ENCODE assay signal across 10 cellular contexts in the genomic region with DNA sequence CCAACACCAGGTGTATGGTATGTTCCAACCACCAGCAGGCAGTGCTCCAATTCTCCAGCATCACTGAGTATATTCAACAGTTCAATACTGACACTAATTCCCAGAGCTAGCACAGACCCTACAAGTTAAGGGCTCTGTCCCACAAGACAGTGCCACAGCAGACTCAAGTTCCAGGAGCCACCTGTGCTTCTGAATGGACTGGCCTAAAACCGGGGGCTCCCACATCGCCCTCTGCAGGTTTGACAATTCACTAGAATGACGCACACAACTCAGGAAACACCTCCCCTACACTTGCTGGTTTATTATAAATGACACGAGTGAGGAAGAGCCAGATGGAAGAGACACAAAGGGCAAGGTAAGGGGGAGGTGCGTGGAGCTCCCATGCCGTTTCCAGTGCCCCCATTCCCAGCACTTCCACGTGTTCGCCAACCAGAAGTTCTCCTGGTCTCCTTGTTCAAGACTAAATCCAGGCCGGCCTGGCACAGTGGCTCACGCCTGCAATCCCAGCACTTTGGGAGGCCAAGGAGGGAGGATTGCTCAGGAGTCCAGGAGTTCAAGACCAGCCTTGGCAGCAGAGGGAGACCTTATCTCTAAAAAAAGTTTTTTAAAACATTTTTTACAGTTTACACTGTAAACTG. TPM values are rescaled to one million over a fixed set of nuclear protein-coding genes. Genes with fewer than 3 reads are reported as not detected.
DNase-seq lines count a peak whose midpoint lies in the region; ATAC-seq, FAIRE-seq and TF ChIP-seq lines count a peak whose summit lies in the region.
"Had no signal": no experiment of that assay in that cellular context is flagged by ENCODE, and none has a peak within 500 bp of the region (broad histone marks: within the 10 kb centered on the region; RNA-seq: fewer than 3 reads in every experiment).

No MANE protein-coding gene starts in this region.

- TF ChIP-seq EP300 in H1 (IDR thresholded peaks at IDR 0.05; ENCODE audit: borderline replicate concordance in 1 of 2, low read depth in 2 of 2, low read length in 2 of 2), result no peak

- H3K27ac ChIP-seq in H1 (ENCODE audit: low read depth, low read length) (no peak overlapping the region), mesenchymal stem cell (ENCODE audit: low read length, poor library complexity, severe bottlenecking) (no peak overlapping the region)
- H3K27ac ChIP-seq: psoas muscle had no signal

- H2AK5ac ChIP-seq in H1 (ENCODE audit: low read depth, low read length), result no peak overlapping the region
- H2AK5ac ChIP-seq in mesenchymal stem cell (ENCODE audit: low read length, severe bottlenecking), result no peak overlapping the region

- CTCF ChIA-PET in H1 (lab: Charles Lee; ENCODE audit: partially characterized antibody), result interaction anchor here (0.7 to 21.4 kb wide), 11 partner anchors 11 to 218 kb away, joined by 3 to 448 read pairs (median 27); a partner anchor contains a TSS

- POLR2A ChIA-PET in H1 (lab: Charles Lee; ENCODE audit: partially characterized antibody), result no interaction called here

- 60% methylated on average over 10 of the region's 10 CpGs; no CpG with 5 or more reads in 1 of the 2 experiments for WGBS in H1 (ENCODE audit: extremely low coverage in 1 of 2, insufficient coverage in 1 of 2, insufficient read length in 1 of 2, insufficient replicate concordance in 2 of 2, low coverage in 1 of 2, low lambda C conversion rate in 2 of 2, missing lambda C conversion rate in 1 of 2), 2 experiments
- WGBS in mesenchymal stem cell, result 50% methylated on average over 8 of the region's 10 CpGs

- H3K4ac ChIP-seq in H1 (replicated peaks; ENCODE audit: insufficient read length, low read depth, low read length) (no peak overlapping the region), mesenchymal stem cell (ENCODE audit: low read depth in 1 of 2, low read length in 2 of 2) (no peak overlapping the region)

- no peak overlapping the region for H2AFZ ChIP-seq in H1 (ENCODE audit: low read length)
- H2AFZ ChIP-seq in mesenchymal stem cell (ENCODE audit: low read depth, low read length), result no peak overlapping the region

- no peak overlapping the region for H3K27ac Mint-ChIP-seq in natural killer cell
- H3K27ac Mint-ChIP-seq in natural killer cell treated with Interleukin-12 subunit alpha and Interleukin-12 subunit beta and Interleukin-15 and Interleukin-18, amount 100 ng/mL, for 72 hours, result peak overlapping the region in 1 of 2 donors; percentile 52
- no peak overlapping the region for H3K27ac Mint-ChIP-seq in activated T-helper 2 cell treated with anti-CD3 and anti-CD28 coated beads, Interferon-gamma antibody, Interleukin-2, Interleukin-4, amounts not matched to agents 10 μg/mL and 5 μg/mL and 100 μg/mL, durations not matched to agents 14 hours and 24 hours and 36 hours

- no peaks in the 10 kb centered on the region for H3K4me1 Mint-ChIP-seq in natural killer cell
- H3K4me1 Mint-ChIP-seq in natural killer cell treated with Interleukin-12 subunit alpha and Interleukin-12 subunit beta and Interleukin-15 and Interleukin-18, amount 100 ng/mL, for 72 hours (ENCODE audit: low read depth in 2 of 2), result peaks cover 5 to 14% of the 10 kb centered on the region in 2 donors
- no peaks in the 10 kb centered on the region for H3K4me1 Mint-ChIP-seq in activated T-helper 2 cell treated with anti-CD3 and anti-CD28 coated beads, Interferon-gamma antibody, Interleukin-2, Interleukin-4, amounts not matched to agents 10 μg/mL and 5 μg/mL and 100 μg/mL, durations not matched to agents 14 hours and 24 hours and 36 hours (ENCODE audit: low read depth)

- H2BK5ac ChIP-seq in H1 (ENCODE audit: low read depth, low read length) (no peak overlapping the region), mesenchymal stem cell (ENCODE audit: low read depth, low read length, poor library complexity, severe bottlenecking) (no peak overlapping the region)

- FAIRE-seq in H1 (lab: Jason Lieb, UNC), result no peak

- no peak overlapping the region for H2BK20ac ChIP-seq in H1 (ENCODE audit: low read length)

- peak; percentile 23 to 53 for TF ChIP-seq RAD21 in H1 (IDR thresholded peaks at IDR 0.05 in 1 of 2, conservative IDR thresholded peaks at IDR 0.05 in 1 of 2; ENCODE audit: low read depth in 2 of 2, low read length in 2 of 2)

- no peak overlapping the region for H4K91ac ChIP-seq in H1 (replicated peaks; ENCODE audit: insufficient read length, low read length)
- H4K91ac ChIP-seq in mesenchymal stem cell (ENCODE audit: low read length), result no peak overlapping the region

- H4K20me1 ChIP-seq in H1 (replicated peaks in 1 of 2; ENCODE audit: control insufficient read depth in 1 of 2, insufficient read depth in 2 of 2, low read length in 2 of 2), result peaks cover 2 to 3% of the 10 kb centered on the region in 2 experiments

- peaks cover 0 to 4% (median 3%) of the 10 kb centered on the region in 4 experiments; a peak in 2 of 7 replicates for H3K27me3 ChIP-seq in H1 (replicated peaks in 1 of 4; ENCODE audit: control insufficient read depth in 3 of 4, extremely low read depth in 1 of 4, insufficient read depth in 3 of 4, low read length in 3 of 4)
- H3K27me3 ChIP-seq in mesenchymal stem cell (ENCODE audit: control insufficient read depth in 1 of 2, insufficient read depth in 1 of 2, low read length in 2 of 2), result peaks cover 0 to 18% of the 10 kb centered on the region in 2 experiments

- no peak overlapping the region for H3K56ac ChIP-seq in H1 (replicated peaks; ENCODE audit: insufficient read length, low read depth, low read length)

- DNase-seq in natural killer cell (peak; percentile 12), NCI-H510A treated with DMSO at 0.1 percent for 48 hours (lab: John Stamatoyannopoulos, UW) (peak; percentile 36), H1 (ENCODE audit: low read depth in 1 of 2, low spot score in 2 of 2) (peak in 1 of 2 experiments; percentile 69), GDM1 (lab: John Stamatoyannopoulos, UW) (no peak), mesenchymal stem cell (no peak), medulla oblongata (ENCODE audit: extremely low spot score) (no peak)
- no peak for DNase-seq in natural killer cell treated with Interleukin-12 subunit alpha and Interleukin-12 subunit beta and Interleukin-15 and Interleukin-18, amount 100 ng/mL, for 72 hours (ENCODE audit: low spot score)
- no peak for DNase-seq in activated T-helper 2 cell treated with anti-CD3 and anti-CD28 coated beads, Interferon-gamma antibody, Interleukin-2, Interleukin-4, amounts not matched to agents 10 μg/mL and 5 μg/mL and 100 μg/mL, durations not matched to agents 14 hours and 24 hours and 36 hours (ENCODE audit: low spot score)
- DNase-seq: cerebellar nuclear complex had no signal

- no peak for TF ChIP-seq POLR2A in H1 (IDR thresholded peaks at IDR 0.05; ENCODE audit: control extremely low read depth in 1 of 2, low read depth in 2 of 2, low read length in 2 of 2)

- H3K27me3 Mint-ChIP-seq in natural killer cell (ENCODE audit: low read depth in 2 of 2), result peaks cover 0 to 17% of the 10 kb centered on the region in 2 donors
- peaks cover 0 to 10% of the 10 kb centered on the region in 2 donors for H3K27me3 Mint-ChIP-seq in natural killer cell treated with Interleukin-12 subunit alpha and Interleukin-12 subunit beta and Interleukin-15 and Interleukin-18, amount 100 ng/mL, for 72 hours
- H3K27me3 Mint-ChIP-seq in activated T-helper 2 cell treated with anti-CD3 and anti-CD28 coated beads, Interferon-gamma antibody, Interleukin-2, Interleukin-4, amounts not matched to agents 10 μg/mL and 5 μg/mL and 100 μg/mL, durations not matched to agents 14 hours and 24 hours and 36 hours (ENCODE audit: low read depth), result peaks cover 9% of the 10 kb centered on the region

- H3K4me1 ChIP-seq in H1 (replicated peaks in 1 of 4; ENCODE audit: control insufficient read depth in 3 of 4, insufficient read depth in 4 of 4, low read length in 3 of 4) (peaks cover 0 to 8% (median 3%) of the 10 kb centered on the region in 4 experiments; a peak in 4 of 7 replicates), mesenchymal stem cell (ENCODE audit: control insufficient read depth, insufficient read depth, low read depth, low read length) (peaks cover 8% of the 10 kb centered on the region)
- H3K4me1 ChIP-seq: psoas muscle had no signal

- no peaks in the 10 kb centered on the region for H3K79me1 ChIP-seq in H1 (ENCODE audit: low read depth, low read length)
- H3K79me1 ChIP-seq in mesenchymal stem cell (replicated peaks; ENCODE audit: low read length, poor library complexity, severe bottlenecking), result no peaks in the 10 kb centered on the region

- H3K4me3 Mint-ChIP-seq in natural killer cell, result no peak overlapping the region
- H3K4me3 Mint-ChIP-seq in natural killer cell treated with Interleukin-12 subunit alpha and Interleukin-12 subunit beta and Interleukin-15 and Interleukin-18, amount 100 ng/mL, for 72 hours, result no peak overlapping the region
- H3K4me3 Mint-ChIP-seq in activated T-helper 2 cell treated with anti-CD3 and anti-CD28 coated beads, Interferon-gamma antibody, Interleukin-2, Interleukin-4, amounts not matched to agents 10 μg/mL and 5 μg/mL and 100 μg/mL, durations not matched to agents 14 hours and 24 hours and 36 hours (ENCODE audit: low read depth), result no peak overlapping the region

- H4K8ac ChIP-seq in H1 (ENCODE audit: extremely low read depth, insufficient read depth, low read length), result no peak overlapping the region
- no peak overlapping the region for H4K8ac ChIP-seq in mesenchymal stem cell (ENCODE audit: low read length)

- ATAC-seq in natural killer cell, result peak in 1 of 3 donors; percentile 31
- no peak for ATAC-seq in natural killer cell treated with Interleukin-12 subunit alpha and Interleukin-12 subunit beta and Interleukin-15 and Interleukin-18, amount 100 ng/mL, for 72 hours
- ATAC-seq: psoas muscle had no signal

- H3K14ac ChIP-seq in H1 (ENCODE audit: insufficient read length) (no peak overlapping the region), mesenchymal stem cell (ENCODE audit: low read length in 2 of 2) (no peak overlapping the region)

- intact Hi-C loops in natural killer cell (cut with micrococcal nuclease), result no loop called here
- intact Hi-C loops in activated T-helper 2 cell treated with anti-CD3 and anti-CD28 coated beads, Interferon-gamma antibody, Interleukin-2, Interleukin-4, amounts not matched to agents 10 μg/mL and 5 μg/mL and 100 μg/mL, durations not matched to agents 14 hours and 24 hours and 36 hours (cut with micrococcal nuclease), result no loop called here

- H3K23me2 ChIP-seq in H1 (ENCODE audit: low read depth, low read length), result no peaks in the 10 kb centered on the region

- H3K79me2 ChIP-seq in H1 (ENCODE audit: control insufficient read depth in 1 of 2, insufficient read depth in 2 of 2, low read length in 2 of 2), result no peaks in the 10 kb centered on the region

- no peak overlapping the region for H2BK120ac ChIP-seq in H1 (replicated peaks; ENCODE audit: low read depth, low read length)
- no peak overlapping the region for H2BK120ac ChIP-seq in mesenchymal stem cell (ENCODE audit: low read depth, low read length)

- no peaks in the 10 kb centered on the region for H3K9me3 ChIP-seq in H1 (ENCODE audit: insufficient read depth in 2 of 2, low read depth in 1 of 2, low read length in 1 of 2)
- H3K9me3 ChIP-seq in mesenchymal stem cell (ENCODE audit: control insufficient read depth, low read length), result no peaks in the 10 kb centered on the region
- H3K9me3 ChIP-seq: psoas muscle had no signal

- H2BK12ac ChIP-seq in H1 (ENCODE audit: low read depth, low read length) (peak overlapping the region; percentile 32; the same call in 1 of the 2 replicates), mesenchymal stem cell (ENCODE audit: low read length in 2 of 2) (no peak overlapping the region)

- H3K4me3 ChIP-seq in H1 (ENCODE audit: extremely low read depth in 1 of 4, insufficient read depth in 2 of 4, low read depth in 3 of 4, low read length in 4 of 4), result no peak overlapping the region
- no peak overlapping the region for H3K4me3 ChIP-seq in mesenchymal stem cell (ENCODE audit: insufficient read depth in 1 of 2, low read depth in 1 of 2, low read length in 2 of 2)
- H3K4me3 ChIP-seq: psoas muscle had no signal

- no peak overlapping the region for H4K5ac ChIP-seq in H1 (ENCODE audit: insufficient read length, low read depth, low read length)

- no peaks in the 10 kb centered on the region for H3K36me3 ChIP-seq in H1 (ENCODE audit: control insufficient read depth in 2 of 4, insufficient read depth in 4 of 4, low read length in 3 of 4)
- peaks cover 0 to 2% of the 10 kb centered on the region in 2 experiments for H3K36me3 ChIP-seq in mesenchymal stem cell (ENCODE audit: control insufficient read depth in 1 of 2, insufficient read depth in 2 of 2, low read depth in 1 of 2, low read length in 2 of 2)

- TF ChIP-seq CTCF in natural killer cell (IDR thresholded peaks at IDR 0.05), result no peak
- peak; percentile 57 to 75 (median 67) for TF ChIP-seq CTCF in H1 (IDR thresholded peaks at IDR 0.05; ENCODE audit: control extremely low read depth in 1 of 3, insufficient read depth in 1 of 3, low read depth in 1 of 3, low read length in 3 of 3)

- H2BK15ac ChIP-seq in H1 (ENCODE audit: low read length) (peak overlapping the region; percentile 51; the same call in 1 of the 2 replicates), mesenchymal stem cell (ENCODE audit: low read depth, poor library complexity, severe bottlenecking) (no peak overlapping the region)

- no peaks in the 10 kb centered on the region for H3K36me3 Mint-ChIP-seq in natural killer cell
- H3K36me3 Mint-ChIP-seq in natural killer cell treated with Interleukin-12 subunit alpha and Interleukin-12 subunit beta and Interleukin-15 and Interleukin-18, amount 100 ng/mL, for 72 hours, result no peaks in the 10 kb centered on the region
- no peaks in the 10 kb centered on the region for H3K36me3 Mint-ChIP-seq in activated T-helper 2 cell treated with anti-CD3 and anti-CD28 coated beads, Interferon-gamma antibody, Interleukin-2, Interleukin-4, amounts not matched to agents 10 μg/mL and 5 μg/mL and 100 μg/mL, durations not matched to agents 14 hours and 24 hours and 36 hours (ENCODE audit: low read depth)

- H3K18ac ChIP-seq in H1 (ENCODE audit: extremely low read depth, low read length), result no peak overlapping the region
- no peak overlapping the region for H3K18ac ChIP-seq in mesenchymal stem cell (ENCODE audit: low read depth in 1 of 2, low read length in 2 of 2)

- H3K9me3 Mint-ChIP-seq in natural killer cell, result no peaks in the 10 kb centered on the region
- no peaks in the 10 kb centered on the region for H3K9me3 Mint-ChIP-seq in natural killer cell treated with Interleukin-12 subunit alpha and Interleukin-12 subunit beta and Interleukin-15 and Interleukin-18, amount 100 ng/mL, for 72 hours
- no peaks in the 10 kb centered on the region for H3K9me3 Mint-ChIP-seq in activated T-helper 2 cell treated with anti-CD3 and anti-CD28 coated beads, Interferon-gamma antibody, Interleukin-2, Interleukin-4, amounts not matched to agents 10 μg/mL and 5 μg/mL and 100 μg/mL, durations not matched to agents 14 hours and 24 hours and 36 hours

- H3K9ac ChIP-seq in H1 (replicated peaks in 1 of 4; ENCODE audit: extremely low read depth in 1 of 4, low read depth in 3 of 4, low read length in 3 of 4), result no peak overlapping the region
- no peak overlapping the region for H3K9ac ChIP-seq in mesenchymal stem cell (ENCODE audit: low read length)

- H3K4me2 ChIP-seq in H1 (ENCODE audit: insufficient read depth in 1 of 2, low read depth in 2 of 2, low read length in 2 of 2), result no peak overlapping the region
- no peak overlapping the region for H3K4me2 ChIP-seq in mesenchymal stem cell (ENCODE audit: low read length, poor library complexity, severe bottlenecking)

- H3K23ac ChIP-seq in H1 (ENCODE audit: insufficient read length) (no peak overlapping the region), mesenchymal stem cell (ENCODE audit: low read length in 2 of 2) (no peak overlapping the region)

RNA-seq across cellular contexts. Expression of a gene that starts 12.2 kb away (rescaled TPM):
- total RNA-seq in natural killer cell, result not detected
- 1 to 10 TPM; 6.5 to 7.2 TPM for total RNA-seq in natural killer cell treated with Interleukin-12 subunit alpha and Interleukin-12 subunit beta and Interleukin-15 and Interleukin-18, amount 100 ng/mL, for 72 hours
- not detected in 2 replicates for total RNA-seq in H1 (2021; fragmentation: NEBNext Ultra II Directional; extraction: Animal tissue kit (Norgen Biotek cat#: 25700))
- 0.17 TPM in 1 of 2 replicates, not detected in the other for polyA plus RNA-seq in H1 (2011; rRNA removed)
- not detected for polyA plus RNA-seq in H1 (2011; cell fraction: cytosol; rRNA removed)
- polyA plus RNA-seq in H1 (2011; cell fraction: nucleus; rRNA removed), result 0.31 TPM
- polyA plus RNA-seq in H1 (2012, experiment 1 of 2), result 0.18 to 0.19 TPM in 2 of 4 replicates, not detected in the others
- polyA plus RNA-seq in H1 (2012, experiment 2 of 2), result not detected
- 0.04 TPM for polyA plus RNA-seq in H1 (2013, experiment 1 of 2)
- polyA plus RNA-seq in H1 (2013, experiment 2 of 2), result not detected
- polyA minus RNA-seq in H1 (2011; rRNA and poly(A)+ RNA removed), result not detected in 2 replicates
- polyA minus RNA-seq in H1 (2011; cell fraction: cytosol; rRNA and poly(A)+ RNA removed), result not detected
- not detected for polyA minus RNA-seq in H1 (2011; cell fraction: nucleus; rRNA and poly(A)+ RNA removed)
- polyA plus RNA-seq in mesenchymal stem cell (2013, experiment 1 of 2), result not detected
- polyA plus RNA-seq in mesenchymal stem cell (2013, experiment 2 of 2), result 0.10 TPM
- not detected in 2 replicates for total RNA-seq in activated T-helper 2 cell treated with anti-CD3 and anti-CD28 coated beads, Interferon-gamma antibody, Interleukin-2, Interleukin-4, amounts not matched to agents 10 μg/mL and 5 μg/mL and 100 μg/mL, durations not matched to agents 14 hours and 24 hours and 36 hours

RNA-seq across cellular contexts. Expression of a gene that starts 23.1 kb away (rescaled TPM):
- total RNA-seq in natural killer cell, result not detected
- 10 to 100 TPM in 1 of 2 donors, 1 to 10 TPM in 1; 8.4 to 15.8 TPM for total RNA-seq in natural killer cell treated with Interleukin-12 subunit alpha and Interleukin-12 subunit beta and Interleukin-15 and Interleukin-18, amount 100 ng/mL, for 72 hours
- total RNA-seq in H1 (2021; fragmentation: NEBNext Ultra II Directional; extraction: Animal tissue kit (Norgen Biotek cat#: 25700)), result not detected in 2 replicates
- not detected in 2 replicates for polyA plus RNA-seq in H1 (2011; rRNA removed)
- 0.04 TPM for polyA plus RNA-seq in H1 (2011; cell fraction: cytosol; rRNA removed)
- 0.14 TPM for polyA plus RNA-seq in H1 (2011; cell fraction: nucleus; rRNA removed)
- not detected in 4 replicates for polyA plus RNA-seq in H1 (2012, experiment 1 of 2)
- polyA plus RNA-seq in H1 (2012, experiment 2 of 2), result not detected
- polyA plus RNA-seq in H1 (2013, experiment 1 of 2), result not detected
- not detected for polyA plus RNA-seq in H1 (2013, experiment 2 of 2)
- not detected in 2 replicates for polyA minus RNA-seq in H1 (2011; rRNA and poly(A)+ RNA removed)
- polyA minus RNA-seq in H1 (2011; cell fraction: cytosol; rRNA and poly(A)+ RNA removed), result not detected
- not detected for polyA minus RNA-seq in H1 (2011; cell fraction: nucleus; rRNA and poly(A)+ RNA removed)
- 0.22 TPM for polyA plus RNA-seq in mesenchymal stem cell (2013, experiment 1 of 2)
- polyA plus RNA-seq in mesenchymal stem cell (2013, experiment 2 of 2), result 0.16 TPM
- total RNA-seq in activated T-helper 2 cell treated with anti-CD3 and anti-CD28 coated beads, Interferon-gamma antibody, Interleukin-2, Interleukin-4, amounts not matched to agents 10 μg/mL and 5 μg/mL and 100 μg/mL, durations not matched to agents 14 hours and 24 hours and 36 hours, result not detected in 2 replicates

RNA-seq across cellular contexts. Expression of a gene that starts 54.9 kb away (rescaled TPM):
- total RNA-seq in natural killer cell, result 1 to 10 TPM; 2.2 to 3.1 (median 2.5) TPM
- total RNA-seq in natural killer cell treated with Interleukin-12 subunit alpha and Interleukin-12 subunit beta and Interleukin-15 and Interleukin-18, amount 100 ng/mL, for 72 hours, result under 1 TPM in 1 of 2 donors, not detected in 1; 0.88 TPM
- total RNA-seq in H1 (2021; fragmentation: NEBNext Ultra II Directional; extraction: Animal tissue kit (Norgen Biotek cat#: 25700)), result 0.39 and 0.55 TPM in 2 replicates
- polyA plus RNA-seq in H1 (2011; rRNA removed), result 0.53 and 0.70 TPM in 2 replicates
- 0.27 TPM for polyA plus RNA-seq in H1 (2011; cell fraction: cytosol; rRNA removed)
- polyA plus RNA-seq in H1 (2011; cell fraction: nucleus; rRNA removed), result 0.64 TPM
- polyA plus RNA-seq in H1 (2012, experiment 1 of 2), result 0.49 to 0.90 TPM (median 0.61 TPM) in 4 replicates
- polyA plus RNA-seq in H1 (2012, experiment 2 of 2), result 0.39 TPM
- polyA plus RNA-seq in H1 (2013, experiment 1 of 2), result 0.77 TPM
- polyA plus RNA-seq in H1 (2013, experiment 2 of 2), result 0.75 TPM
- polyA minus RNA-seq in H1 (2011; rRNA and poly(A)+ RNA removed), result 0.47 and 0.61 TPM in 2 replicates
- polyA minus RNA-seq in H1 (2011; cell fraction: cytosol; rRNA and poly(A)+ RNA removed), result not detected
- polyA minus RNA-seq in H1 (2011; cell fraction: nucleus; rRNA and poly(A)+ RNA removed), result 2.1 TPM
- 2.6 TPM for polyA plus RNA-seq in mesenchymal stem cell (2013, experiment 1 of 2)
- polyA plus RNA-seq in mesenchymal stem cell (2013, experiment 2 of 2), result 2.5 TPM
- total RNA-seq in activated T-helper 2 cell treated with anti-CD3 and anti-CD28 coated beads, Interferon-gamma antibody, Interleukin-2, Interleukin-4, amounts not matched to agents 10 μg/mL and 5 μg/mL and 100 μg/mL, durations not matched to agents 14 hours and 24 hours and 36 hours, result not detected in 2 replicates

Comparison
In these comparisons a context has a peak if more than half of its experiments do, and no peak if none do; other contexts are left out.
1. DNase-seq: peak in natural killer cell (single experiment) and NCI-H510A treated with DMSO at 0.1 percent for 48 hours (single experiment); none in natural killer cell treated with Interleukin-12 subunit alpha and Interleukin-12 subunit beta and Interleukin-15 and Interleukin-18, amount 100 ng/mL, for 72 hours (single experiment), GDM1 (single experiment), mesenchymal stem cell (single experiment), medulla oblongata (single experiment) and activated T-helper 2 cell treated with anti-CD3 and anti-CD28 coated beads, Interferon-gamma antibody, Interleukin-2, Interleukin-4, amounts not matched to agents 10 μg/mL and 5 μg/mL and 100 μg/mL, durations not matched to agents 14 hours and 24 hours and 36 hours (single experiment).